8 cellular contexts compared by ENCODE assay signal in the genomic region with DNA sequence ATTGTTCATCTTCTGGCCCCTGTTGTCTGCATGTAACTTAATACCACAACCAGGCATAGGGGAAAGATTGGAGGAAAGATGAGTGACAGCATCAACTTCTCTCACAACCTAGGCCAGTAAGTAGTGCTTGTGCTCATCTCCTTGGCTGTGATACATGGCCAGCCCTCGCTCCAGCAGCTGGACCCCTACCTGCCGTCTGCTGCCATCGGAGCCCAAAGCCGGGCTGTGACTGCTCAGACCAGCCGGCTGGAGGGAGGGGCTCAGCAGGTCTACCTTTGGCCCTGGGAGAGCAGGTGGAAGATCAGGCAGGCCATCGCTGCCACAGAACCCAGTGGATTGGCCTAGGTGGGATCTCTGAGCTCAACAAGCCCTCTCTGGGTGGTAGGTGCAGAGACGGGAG.
DNase-seq lines count a peak whose midpoint lies in the region; ATAC-seq and TF ChIP-seq lines count a peak whose summit lies in the region.
"Not testable (repeated sequence)": the region's sequence is repeated elsewhere in the genome, so short reads cannot be mapped to it uniquely, and the experiment has no call there.

No MANE protein-coding gene starts in this region.

- intact Hi-C loops in left lung (cut with DNase I); spleen (cut with DNase I; ENCODE audit: low total_unique reads); testis (cut with DNase I; ENCODE audit: low total_unique reads): not testable (repeated sequence)

- not testable (repeated sequence) for H3K9me3 Mint-ChIP-seq in activated CD8-positive, alpha-beta T cell treated with anti-CD3 and anti-CD28 coated beads, Interleukin-2, amount 10 ng/mL, durations not matched to agents 7 days and 5 days (ENCODE audit: insufficient read depth); osteocyte (ENCODE audit: unreplicated experiment)

- H3K4me1 ChIP-seq in left lung, spleen, testis: not testable (repeated sequence)

- not testable (repeated sequence) for H3K4me3 Mint-ChIP-seq in activated CD8-positive, alpha-beta T cell treated with anti-CD3 and anti-CD28 coated beads, Interleukin-2, amount 10 ng/mL, durations not matched to agents 7 days and 5 days; osteocyte (ENCODE audit: unreplicated experiment)

- H3K9me3 ChIP-seq in left lung, spleen, testis: not testable (repeated sequence)

- H3K4me1 Mint-ChIP-seq in activated CD8-positive, alpha-beta T cell treated with anti-CD3 and anti-CD28 coated beads, Interleukin-2, amount 10 ng/mL, durations not matched to agents 7 days and 5 days (ENCODE audit: low read depth); osteocyte (ENCODE audit: unreplicated experiment): not testable (repeated sequence)

- not testable (repeated sequence) for H3K36me3 Mint-ChIP-seq in activated CD8-positive, alpha-beta T cell treated with anti-CD3 and anti-CD28 coated beads, Interleukin-2, amount 10 ng/mL, durations not matched to agents 7 days and 5 days (ENCODE audit: low read depth); osteocyte (ENCODE audit: unreplicated experiment)

- not testable (repeated sequence) for ATAC-seq in activated CD8-positive, alpha-beta T cell treated with anti-CD3 and anti-CD28 coated beads, Interleukin-2, amount 10 ng/mL, durations not matched to agents 7 days and 5 days; left lung

- POLR2A ChIA-PET in activated CD8-positive, alpha-beta T cell treated with anti-CD3 and anti-CD28 coated beads, Interleukin-2, amount 10 ng/mL, durations not matched to agents 7 days and 5 days (lab: Charles Lee), result not testable (repeated sequence)

- H3K27ac Mint-ChIP-seq in activated CD8-positive, alpha-beta T cell treated with anti-CD3 and anti-CD28 coated beads, Interleukin-2, amount 10 ng/mL, durations not matched to agents 7 days and 5 days; osteocyte (ENCODE audit: unreplicated experiment): not testable (repeated sequence)

- not testable (repeated sequence) for H3K27me3 Mint-ChIP-seq in activated CD8-positive, alpha-beta T cell treated with anti-CD3 and anti-CD28 coated beads, Interleukin-2, amount 10 ng/mL, durations not matched to agents 7 days and 5 days (ENCODE audit: low read depth); osteocyte (ENCODE audit: unreplicated experiment)

- not testable (repeated sequence) for TF ChIP-seq CTCF in coronary artery (IDR thresholded peaks at IDR 0.05); left lung (IDR thresholded peaks at IDR 0.05); osteocyte (IDR thresholded peaks at IDR 0.05); spleen (IDR thresholded peaks at IDR 0.05 in 8 of 11, conservative IDR thresholded peaks at IDR 0.05 in 3 of 11); testis (IDR thresholded peaks at IDR 0.05)

- CTCF ChIA-PET in activated CD8-positive, alpha-beta T cell treated with anti-CD3 and anti-CD28 coated beads, Interleukin-2, amount 10 ng/mL, durations not matched to agents 7 days and 5 days (lab: Charles Lee), result not testable (repeated sequence)

- not testable (repeated sequence) for H3K36me3 ChIP-seq in left lung; testis (ENCODE audit: low read depth, missing control alignments)
- H3K36me3 ChIP-seq in spleen, result peaks cover 0 to 13% (median 8%) of the 10 kb centered on the region in 6 donors

- not testable (repeated sequence) for H3K27me3 ChIP-seq in left lung; spleen (replicated peaks in 1 of 7); testis

- 93 to 100% (median 100%) methylated on average over 1 to 6 of the region's 7 CpGs for WGBS in spleen, 5 donors
- 82% methylated on average over 6 of the region's 7 CpGs; no CpG with 5 or more reads in 1 of the 2 donors for WGBS in testis, 2 donors

- not testable (repeated sequence) for TF ChIP-seq POLR2A in spleen (IDR thresholded peaks at IDR 0.05); testis (IDR thresholded peaks at IDR 0.05)

- DNase-seq in M059J (ENCODE audit: low read depth) (peak; percentile 1), coronary artery (ENCODE audit: low spot score) (peak; percentile 40), left lung (peak; percentile 1 to 4), osteocyte (ENCODE audit: extremely low spot score, unreplicated experiment) (peak; percentile 62), spleen (peak; percentile 43), testis (peak; percentile 10), ureter (ENCODE audit: low spot score) (peak; percentile 17)
- DNase-seq in activated CD8-positive, alpha-beta T cell treated with anti-CD3 and anti-CD28 coated beads, Interleukin-2, amount 10 ng/mL, durations not matched to agents 7 days and 5 days, result peak; percentile 12

- not testable (repeated sequence) for H3K4me3 ChIP-seq in coronary artery, left lung, spleen, testis

- not testable (repeated sequence) for H3K27ac ChIP-seq in coronary artery, left lung, spleen, testis

Comparison
In these comparisons a context has a peak if more than half of its experiments do, and no peak if none do; other contexts are left out.
1. DNase-seq: peak in every context shown above with its lines; median percentile 62 in osteocyte; 43 in spleen; 40 in coronary artery; 17 in ureter; 12 in activated CD8-positive, alpha-beta T cell treated with anti-CD3 and anti-CD28 coated beads, Interleukin-2, amount 10 ng/mL, durations not matched to agents 7 days and 5 days; 10 in testis; 2 in left lung; 1 in M059J.